In genomic region chr20:31587545-31588389, GRCh38 we compare ENCODE assay signal across 1 cellular context.
TF ChIP-seq lines count a peak whose summit lies in the region.

No MANE protein-coding gene starts in this region.

TF ChIP-seq in HepG2, 621 proteins besides CTCF, POLR2A, EP300 and RAD21 (continued from another document and continues in another):
- TF ChIP-seq SNAPC4 (CRISPR knock-in tag; IDR thresholded peaks at IDR 0.05) = no peak
- peak; percentile 95 for TF ChIP-seq SAFB2 (CRISPR knock-in tag; IDR thresholded peaks at IDR 0.05; ENCODE audit: borderline replicate concordance, low read depth)
- 0 out of 2 replicates have a peak, but pooled peaks have one; percentile 35 for TF ChIP-seq BORCS8-MEF2B (CRISPR knock-in tag; IDR thresholded peaks at IDR 0.05)
- TF ChIP-seq ZNF24 (IDR thresholded peaks at IDR 0.05) = no peak
- TF ChIP-seq E2F5 (CRISPR knock-in tag; conservative IDR thresholded peaks at IDR 0.05) = peak; percentile 9; the same call in 1 of the 2 replicates
- no peak for TF ChIP-seq FIP1L1 (IDR thresholded peaks at IDR 0.05; ENCODE audit: borderline replicate concordance, insufficient read depth, low read depth, low read length)
- peak; percentile 32; the same call in 1 of the 2 replicates for TF ChIP-seq ZNF749 (CRISPR knock-in tag; IDR thresholded peaks at IDR 0.05; ENCODE audit: borderline replicate concordance)
- no peak; the same call in 1 of the 2 replicates for TF ChIP-seq KDM5A (IDR thresholded peaks at IDR 0.05; ENCODE audit: borderline replicate concordance, low read length)
- TF ChIP-seq ZNF83 (CRISPR knock-in tag; IDR thresholded peaks at IDR 0.05; ENCODE audit: borderline replicate concordance) = no peak
- no peak; the same call in 1 of the 2 replicates for TF ChIP-seq XBP1 (CRISPR knock-in tag; IDR thresholded peaks at IDR 0.05)
- no peak for TF ChIP-seq PHF5A (CRISPR knock-in tag; IDR thresholded peaks at IDR 0.05; ENCODE audit: low read depth, unreplicated experiment)
- no peak for TF ChIP-seq ZNF207 (IDR thresholded peaks at IDR 0.05; ENCODE audit: borderline replicate concordance)
- TF ChIP-seq HMG20A (CRISPR knock-in tag; IDR thresholded peaks at IDR 0.05; ENCODE audit: borderline replicate concordance) = no peak
- no peak for TF ChIP-seq DR1 (CRISPR knock-in tag; IDR thresholded peaks at IDR 0.05)
- peak; percentile 97 for TF ChIP-seq ZBTB10 (CRISPR knock-in tag; IDR thresholded peaks at IDR 0.05; ENCODE audit: borderline replicate concordance)
- TF ChIP-seq ZNF432 (CRISPR knock-in tag; IDR thresholded peaks at IDR 0.05; ENCODE audit: borderline replicate concordance) = no peak
- no peak for TF ChIP-seq NFRKB (IDR thresholded peaks at IDR 0.05)
- no peak for TF ChIP-seq RFX1 (IDR thresholded peaks at IDR 0.05)
- no peak for TF ChIP-seq CC2D1A (CRISPR knock-in tag; IDR thresholded peaks at IDR 0.05)
- TF ChIP-seq ATF3 (CRISPR knock-in tag; IDR thresholded peaks at IDR 0.05) = no peak; the same call in 1 of the 2 replicates
- TF ChIP-seq ZNF800 (CRISPR knock-in tag; IDR thresholded peaks at IDR 0.05) = no peak
- no peak for TF ChIP-seq NPAS2 (CRISPR knock-in tag; IDR thresholded peaks at IDR 0.05; ENCODE audit: borderline replicate concordance)
- TF ChIP-seq KMT2B (CRISPR knock-in tag; IDR thresholded peaks at IDR 0.05) = no peak; the same call in 1 of the 2 replicates
- peak; percentile 86; the same call in 1 of the 2 replicates for TF ChIP-seq CHCHD3 (CRISPR knock-in tag; IDR thresholded peaks at IDR 0.05)
- TF ChIP-seq ZBTB37 (CRISPR knock-in tag; IDR thresholded peaks at IDR 0.05) = no peak
- peak; percentile 63; the same call in 1 of the 2 replicates for TF ChIP-seq ETV6 (CRISPR knock-in tag; conservative IDR thresholded peaks at IDR 0.05)
- TF ChIP-seq ZNF724P (CRISPR knock-in tag; IDR thresholded peaks at IDR 0.05; ENCODE audit: borderline replicate concordance) = 0 out of 2 replicates have a peak, but pooled peaks have one; percentile 48
- no peak for TF ChIP-seq SMYD3 (CRISPR knock-in tag; IDR thresholded peaks at IDR 0.05)
- TF ChIP-seq MTA3 (CRISPR knock-in tag; IDR thresholded peaks at IDR 0.05) = no peak
- TF ChIP-seq ATF7 (IDR thresholded peaks at IDR 0.05) = no peak
- no peak for TF ChIP-seq ATF7 (CRISPR knock-in tag; IDR thresholded peaks at IDR 0.05)
- peak; percentile 73 for TF ChIP-seq PATZ1 (CRISPR knock-in tag; IDR thresholded peaks at IDR 0.05)
- no peak for TF ChIP-seq CENPBD1 (CRISPR knock-in tag; IDR thresholded peaks at IDR 0.05; ENCODE audit: borderline replicate concordance, low read depth)
- TF ChIP-seq ZNF281 (CRISPR knock-in tag; IDR thresholded peaks at IDR 0.05; ENCODE audit: borderline replicate concordance) = no peak
- TF ChIP-seq ZNF737 (CRISPR knock-in tag; IDR thresholded peaks at IDR 0.05; ENCODE audit: borderline replicate concordance) = no peak
